ENCODE assay signal across 17 cellular contexts in genomic region chr7:22332481-22332880, GRCh38. TPM values are rescaled to one million over a fixed set of nuclear protein-coding genes. Genes with fewer than 3 reads are reported as not detected.
DNase-seq lines count a peak whose midpoint lies in the region; ATAC-seq and TF ChIP-seq lines count a peak whose summit lies in the region.
"Had no signal": no experiment of that assay in that cellular context is flagged by ENCODE, and none has a peak within 500 bp of the region (broad histone marks: within the 10 kb centered on the region; RNA-seq: fewer than 3 reads in every experiment).

No MANE protein-coding gene starts in this region.

- ATAC-seq in GM18909 (IDR thresholded peaks at IDR 0.05; ENCODE audit: poor library complexity, unreplicated experiment) = peak; percentile 41
- peak; percentile 74 for ATAC-seq in SK-N-SH treated with all-trans-retinoic acid at 6 μM for 48 hours
- ATAC-seq in left colon = peak; percentile 55
- ATAC-seq in left cardiac atrium = no peak
- no peak for ATAC-seq in CD8-positive, alpha-beta T cell

- H3K27ac ChIP-seq in A673 (ENCODE audit: low read depth, low read length, poor library complexity, severe bottlenecking) = no peak overlapping the region
- no peak overlapping the region for H3K27ac ChIP-seq in CD8-positive, alpha-beta T cell (ENCODE audit: low read depth, low read length)
- H3K27ac ChIP-seq: coronary artery had no signal

- H3K27me3 Mint-ChIP-seq in mesothelial cell of epicardium (ENCODE audit: low read depth) = no peaks in the 10 kb centered on the region
- H3K27me3 Mint-ChIP-seq in CD8-positive, alpha-beta T cell (ENCODE audit: low read depth) = peaks cover 3% of the 10 kb centered on the region
- H3K27me3 Mint-ChIP-seq: progenitor cell of endocrine pancreas had no signal

- H3K36me3 Mint-ChIP-seq in mesothelial cell of epicardium = no peaks in the 10 kb centered on the region
- H3K36me3 Mint-ChIP-seq in CD8-positive, alpha-beta T cell = no peaks in the 10 kb centered on the region

- DNase-seq in A673 (ENCODE audit: low spot score) (peak; percentile 25), left colon (no peak), mesothelial cell of epicardium (ENCODE audit: low spot score in 2 of 2, unreplicated experiment in 2 of 2) (no peak), left cardiac atrium (no peak), mucosa of gallbladder (ENCODE audit: low spot score) (no peak)
- DNase-seq in CD8-positive, alpha-beta T cell = no peak
- DNase-seq: activated CD4-positive, alpha-beta T cell treated with anti-CD3 and anti-CD28 coated beads, Interleukin-2, amount 10 ng/mL, durations not matched to agents 24 days and 14 days; activated T-cell treated with anti-CD3 and anti-CD28 coated beads, Interleukin-2, amount 50 U/mL, for 24 hours; AML-193; EL; MG63; NCI-H226 had no signal

- no peak overlapping the region for H3K4me3 ChIP-seq in A673 (ENCODE audit: low read depth, low read length, poor library complexity, severe bottlenecking)
- H3K4me3 ChIP-seq in CD8-positive, alpha-beta T cell (ENCODE audit: low read depth, low read length) = no peak overlapping the region
- H3K4me3 ChIP-seq: coronary artery, MG63 had no signal

- H3K4me1 ChIP-seq in A673 (ENCODE audit: insufficient read depth, low read length, poor library complexity, severe bottlenecking) = peaks cover 6% of the 10 kb centered on the region
- no peaks in the 10 kb centered on the region for H3K4me1 ChIP-seq in CD8-positive, alpha-beta T cell (ENCODE audit: insufficient read depth, low read length)

- H3K9me3 Mint-ChIP-seq in mesothelial cell of epicardium = no peaks in the 10 kb centered on the region
- H3K9me3 Mint-ChIP-seq in CD8-positive, alpha-beta T cell = no peaks in the 10 kb centered on the region
- H3K9me3 Mint-ChIP-seq: activated CD4-positive, alpha-beta T cell treated with anti-CD3 and anti-CD28 coated beads, Interleukin-2, amount 10 ng/mL, durations not matched to agents 24 days and 14 days; activated T-cell treated with anti-CD3 and anti-CD28 coated beads, Interleukin-2, amount 50 U/mL, for 24 hours; T-helper 1 cell treated with Interleukin-12 subunit alpha and Interleukin-12 subunit beta and Interleukin-4 antibody, amounts not matched to agents 30 μg/mL and 1 μg/mL, for 36 hours had no signal

- POLR2A ChIA-PET in A673 (lab: Charles Lee; ENCODE audit: low non-redundant PET) = no interaction called here
- POLR2A ChIA-PET in CD8-positive, alpha-beta T cell (lab: Charles Lee) = no interaction called here

- no peak overlapping the region for H3K27ac Mint-ChIP-seq in mesothelial cell of epicardium
- H3K27ac Mint-ChIP-seq in CD8-positive, alpha-beta T cell = no peak overlapping the region
- H3K27ac Mint-ChIP-seq: activated CD4-positive, alpha-beta T cell treated with anti-CD3 and anti-CD28 coated beads, Interleukin-2, amount 10 ng/mL, durations not matched to agents 24 days and 14 days; activated T-cell treated with anti-CD3 and anti-CD28 coated beads, Interleukin-2, amount 50 U/mL, for 24 hours; progenitor cell of endocrine pancreas; T-helper 1 cell treated with Interleukin-12 subunit alpha and Interleukin-12 subunit beta and Interleukin-4 antibody, amounts not matched to agents 30 μg/mL and 1 μg/mL, for 36 hours had no signal

- no peaks in the 10 kb centered on the region for H3K36me3 ChIP-seq in A673 (ENCODE audit: insufficient read depth, low read length, poor library complexity, severe bottlenecking)
- no peaks in the 10 kb centered on the region for H3K36me3 ChIP-seq in CD8-positive, alpha-beta T cell (ENCODE audit: insufficient read depth, low read length)
- H3K36me3 ChIP-seq: MG63 had no signal

- peaks cover 33% of the 10 kb centered on the region for H3K4me1 Mint-ChIP-seq in mesothelial cell of epicardium
- no peaks in the 10 kb centered on the region for H3K4me1 Mint-ChIP-seq in CD8-positive, alpha-beta T cell (ENCODE audit: low read depth)
- H3K4me1 Mint-ChIP-seq: activated CD4-positive, alpha-beta T cell treated with anti-CD3 and anti-CD28 coated beads, Interleukin-2, amount 10 ng/mL, durations not matched to agents 24 days and 14 days had no signal

- CTCF ChIA-PET in A673 (lab: Charles Lee) = no interaction called here
- CTCF ChIA-PET in CD8-positive, alpha-beta T cell (lab: Charles Lee) = no interaction called here

- intact Hi-C loops in A673 (cut with micrococcal nuclease; ENCODE audit: unreplicated experiment) = no loop called here
- intact Hi-C loops in left colon (cut with DNase I, micrococcal nuclease) = no loop called here
- intact Hi-C loops in left cardiac atrium (cut with DNase I) = no loop called here
- intact Hi-C loops in CD8-positive, alpha-beta T cell (cut with DNase I, micrococcal nuclease) = no loop called here

- H3K9me3 ChIP-seq in A673 (ENCODE audit: low read depth, low read length, poor library complexity, severe bottlenecking) = no peaks in the 10 kb centered on the region
- no peaks in the 10 kb centered on the region for H3K9me3 ChIP-seq in CD8-positive, alpha-beta T cell (ENCODE audit: low read length)
- H3K9me3 ChIP-seq: MG63 had no signal

- no peak overlapping the region for H3K4me3 Mint-ChIP-seq in mesothelial cell of epicardium
- no peak overlapping the region for H3K4me3 Mint-ChIP-seq in CD8-positive, alpha-beta T cell
- H3K4me3 Mint-ChIP-seq: activated CD4-positive, alpha-beta T cell treated with anti-CD3 and anti-CD28 coated beads, Interleukin-2, amount 10 ng/mL, durations not matched to agents 24 days and 14 days; activated T-cell treated with anti-CD3 and anti-CD28 coated beads, Interleukin-2, amount 50 U/mL, for 24 hours; T-helper 1 cell treated with Interleukin-12 subunit alpha and Interleukin-12 subunit beta and Interleukin-4 antibody, amounts not matched to agents 30 μg/mL and 1 μg/mL, for 36 hours had no signal

- BruUV-seq in A673 (replicated peaks; lab: Mats Ljungman, UMichigan) = no TSS peak

- TF ChIP-seq CTCF in A673 (conservative IDR thresholded peaks at IDR 0.05; ENCODE audit: low read depth, low read length) = no peak
- TF ChIP-seq CTCF in mesothelial cell of epicardium (IDR thresholded peaks at IDR 0.05; ENCODE audit: unreplicated experiment) = no peak
- TF ChIP-seq CTCF in CD8-positive, alpha-beta T cell (IDR thresholded peaks at IDR 0.05) = no peak

- no peaks in the 10 kb centered on the region for H3K27me3 ChIP-seq in A673 (replicated peaks; ENCODE audit: insufficient read depth, low read depth, low read length, poor library complexity)
- peaks cover 3% of the 10 kb centered on the region for H3K27me3 ChIP-seq in CD8-positive, alpha-beta T cell (ENCODE audit: insufficient read depth, low read length)

TF ChIP-seq in SK-N-SH treated with all-trans-retinoic acid at 6 μM for 48 hours, 23 proteins besides CTCF, POLR2A, EP300 and RAD21:
- TF ChIP-seq TCF4 (CRISPR knock-in tag; IDR thresholded peaks at IDR 0.05; ENCODE audit: borderline replicate concordance) (no peak), PATZ1 (CRISPR knock-in tag; IDR thresholded peaks at IDR 0.05; ENCODE audit: borderline replicate concordance) (no peak), OSR1 (CRISPR knock-in tag; IDR thresholded peaks at IDR 0.05) (no peak), CREB5 (CRISPR knock-in tag; IDR thresholded peaks at IDR 0.05; ENCODE audit: low read depth) (no peak), PPARA (CRISPR knock-in tag; IDR thresholded peaks at IDR 0.05; ENCODE audit: borderline replicate concordance) (no peak), ZC3H10 (CRISPR knock-in tag; IDR thresholded peaks at IDR 0.05) (no peak)

RNA-seq across cellular contexts. Expression of gene RAPGEF5, which starts 24.5 kb away (rescaled TPM):
- total RNA-seq in A673 (2021) = 10.7 and 14.9 TPM in 2 replicates
- total RNA-seq in left colon = 10 to 100 TPM; 51.7 to 62.9 TPM
- 5.4 to 6.1 TPM (median 5.7 TPM) in 3 replicates for total RNA-seq in mesothelial cell of epicardium
- 10 to 100 TPM; 15.9 to 29.8 TPM for total RNA-seq in left cardiac atrium
- 53.4 TPM for total RNA-seq in mucosa of gallbladder
- under 1 TPM; 0.71 to 0.72 TPM for total RNA-seq in CD8-positive, alpha-beta T cell

Comparison
In these comparisons a context has a peak if more than half of its experiments do, and no peak if none do; other contexts are left out.
1. ATAC-seq: peak in GM18909 (single experiment), SK-N-SH treated with all-trans-retinoic acid at 6 μM for 48 hours (single experiment) and left colon (single experiment); none in left cardiac atrium (0 of 2) and CD8-positive, alpha-beta T cell (single experiment).